22 cellular contexts compared by ENCODE assay signal in genomic region chr1:172777767-172778166, GRCh38.
DNase-seq lines count a peak whose midpoint lies in the region; ATAC-seq, FAIRE-seq and TF ChIP-seq lines count a peak whose summit lies in the region.
"Had no signal": no experiment of that assay in that cellular context is flagged by ENCODE, and none has a peak within 500 bp of the region (broad histone marks: within the 10 kb centered on the region; RNA-seq: fewer than 3 reads in every experiment).

No MANE protein-coding gene starts in this region.

- no peak overlapping the region for H2BK12ac ChIP-seq in H9 (ENCODE audit: insufficient read length, low read depth, low read length)

- no peak overlapping the region for H4K8ac ChIP-seq in H9 (replicated peaks; ENCODE audit: insufficient read length, low read depth, low read length)

- no peak overlapping the region for H2BK120ac ChIP-seq in H9 (ENCODE audit: low read depth, low read length, poor library complexity, severe bottlenecking)

- H3T11ph ChIP-seq in H9 (ENCODE audit: low read length): no peak overlapping the region

- H2AFZ ChIP-seq in H9 (ENCODE audit: low read length): no peak overlapping the region
- no peak overlapping the region for H2AFZ ChIP-seq in neural progenitor cell (replicated peaks)

- H2BK20ac ChIP-seq in H9 (ENCODE audit: low read depth, low read length, poor library complexity, severe bottlenecking): no peak overlapping the region

- H3K36me3 ChIP-seq in bronchial epithelial cell (ENCODE audit: control insufficient read depth, insufficient read depth, low read length) (no peaks in the 10 kb centered on the region), neural progenitor cell (no peaks in the 10 kb centered on the region)
- H3K36me3 ChIP-seq: BLaER1 treated with 17β-estradiol and CSF1 and Interleukin-3, amounts not matched to agents 10 nM and 100 nM had no signal

- H3K9me3 Mint-ChIP-seq in H9: peaks cover 0 to 1% of the 10 kb centered on the region in 2 experiments; a peak in 2 of 5 replicates
- H3K9me3 Mint-ChIP-seq in neural progenitor cell: peaks cover 1% of the 10 kb centered on the region
- H3K9me3 Mint-ChIP-seq: CD8-positive, alpha-beta memory T cell had no signal

- no peak overlapping the region for H4K91ac ChIP-seq in H9 (ENCODE audit: insufficient read length, low read depth, low read length)

- TF ChIP-seq CTCF in H9 (conservative IDR thresholded peaks at IDR 0.05) (no peak), bronchial epithelial cell (IDR thresholded peaks at IDR 0.05; ENCODE audit: insufficient read depth, low read length, severe bottlenecking) (no peak), neural progenitor cell (IDR thresholded peaks at IDR 0.05) (no peak), GM20000 (IDR thresholded peaks at IDR 0.05; ENCODE audit: extremely low read depth, missing control alignments) (no peak)

- H3K27me3 Mint-ChIP-seq in H9 (ENCODE audit: low read depth) (peaks cover 2% of the 10 kb centered on the region; the same call in 1 of the 2 replicates), neural progenitor cell (ENCODE audit: insufficient read depth, low read depth) (no peaks in the 10 kb centered on the region)
- H3K27me3 Mint-ChIP-seq: B cell; CD8-positive, alpha-beta memory T cell had no signal

- no peak overlapping the region for H3K14ac ChIP-seq in H9 (ENCODE audit: insufficient read depth, low read length)

- no peak overlapping the region for H4K5ac ChIP-seq in H9 (ENCODE audit: insufficient read length, low read depth, low read length)

- H3K79me1 ChIP-seq in H9 (ENCODE audit: insufficient read depth, low read depth, low read length, poor library complexity, severe bottlenecking): no peaks in the 10 kb centered on the region

- no peak for ATAC-seq in GM21526 (IDR thresholded peaks at IDR 0.05; ENCODE audit: low FRiP score, unreplicated experiment)
- ATAC-seq: GM12878 had no signal

- no peaks in the 10 kb centered on the region for H3F3A ChIP-seq in neural progenitor cell (ENCODE audit: low read depth)

- DNase-seq in H9 (peak; percentile 37), bronchial epithelial cell (ENCODE audit: low read depth) (no peak), iPS-NIHi11 (ENCODE audit: low spot score) (peak; percentile 35), neural progenitor cell (ENCODE audit: low spot score) (peak; percentile 7), GM20000 (ENCODE audit: low spot score) (no peak), CD1c-positive myeloid dendritic cell (ENCODE audit: extremely low spot score) (no peak)
- DNase-seq: CD4-positive, CD25-positive, alpha-beta regulatory T cell; CD8-positive, alpha-beta memory T cell; COR-L47; DMS 273 treated with DMSO at 0.1 percent for 48 hours; DMS53; DND-41; EL; KBM-7 had no signal

- no peak overlapping the region; a peak in 1 of 7 replicates for H3K27ac Mint-ChIP-seq in H9
- no peak overlapping the region for H3K27ac Mint-ChIP-seq in neural progenitor cell
- H3K27ac Mint-ChIP-seq: B cell; CD8-positive, alpha-beta memory T cell; IgD-negative memory B cell had no signal

- no peak overlapping the region for H2AK5ac ChIP-seq in H9 (ENCODE audit: insufficient read length, low read length)

- no peak overlapping the region for H3K9ac ChIP-seq in H9 (ENCODE audit: extremely low read depth, insufficient read length, low read length)
- no peak overlapping the region for H3K9ac ChIP-seq in neural progenitor cell
- H3K9ac ChIP-seq: BLaER1 treated with 17β-estradiol and CSF1 and Interleukin-3, amounts not matched to agents 10 nM and 100 nM had no signal

- H3K4me2 ChIP-seq in H9 (ENCODE audit: insufficient read depth, insufficient read length, low read length) (no peak overlapping the region), neural progenitor cell (no peak overlapping the region)
- H3K4me2 ChIP-seq: BLaER1 treated with 17β-estradiol and CSF1 and Interleukin-3, amounts not matched to agents 10 nM and 100 nM had no signal

- no peak overlapping the region for H2BK15ac ChIP-seq in H9 (ENCODE audit: low read depth, low read length)

- H3K23me2 ChIP-seq in H9 (ENCODE audit: insufficient read length, low read depth, low read length, poor library complexity, severe bottlenecking): no peaks in the 10 kb centered on the region

- H3K4me3 Mint-ChIP-seq in H9 (no peak overlapping the region), neural progenitor cell (no peak overlapping the region)
- H3K4me3 Mint-ChIP-seq: B cell; CD4-positive, CD25-positive, alpha-beta regulatory T cell; CD8-positive, alpha-beta memory T cell had no signal

- no peak overlapping the region for H3K4me3 ChIP-seq in bronchial epithelial cell (ENCODE audit: low read depth, low read length)
- no peak overlapping the region for H3K4me3 ChIP-seq in neural progenitor cell
- H3K4me3 ChIP-seq: BLaER1 treated with 17β-estradiol and CSF1 and Interleukin-3, amounts not matched to agents 10 nM and 100 nM; GM12878 had no signal

- H3K79me2 ChIP-seq in H9 (ENCODE audit: insufficient read depth, low read length): no peaks in the 10 kb centered on the region
- H3K79me2 ChIP-seq in neural progenitor cell (ENCODE audit: low read depth): no peaks in the 10 kb centered on the region

- H4K20me1 ChIP-seq in H9 (ENCODE audit: control insufficient read depth, insufficient read depth, insufficient read length) (no peaks in the 10 kb centered on the region), neural progenitor cell (ENCODE audit: low read depth) (no peaks in the 10 kb centered on the region)
- H4K20me1 ChIP-seq: BLaER1 treated with 17β-estradiol and CSF1 and Interleukin-3, amounts not matched to agents 10 nM and 100 nM had no signal

- H3K23ac ChIP-seq in H9 (ENCODE audit: insufficient read length, low read depth, low read length): no peak overlapping the region

- H3K18ac ChIP-seq in H9 (ENCODE audit: insufficient read length, low read depth, low read length): no peak overlapping the region

- H3K9me3 ChIP-seq in H9 (ENCODE audit: control insufficient read depth, low read depth, low read length) (no peaks in the 10 kb centered on the region), neural progenitor cell (ENCODE audit: low read depth) (no peaks in the 10 kb centered on the region)

- no peak overlapping the region for H3K56ac ChIP-seq in H9 (ENCODE audit: insufficient read length, low read depth, low read length)

- no peak overlapping the region for H3K4ac ChIP-seq in H9 (ENCODE audit: low read depth, low read length)

- H3K27ac ChIP-seq in H9 (ENCODE audit: insufficient read length, low read depth, low read length) (no peak overlapping the region), neural progenitor cell (no peak overlapping the region)
- H3K27ac ChIP-seq: BLaER1 treated with 17β-estradiol and CSF1 and Interleukin-3, amounts not matched to agents 10 nM and 100 nM had no signal

- H3K27me3 ChIP-seq in H9 (ENCODE audit: insufficient read depth, low read length) (no peaks in the 10 kb centered on the region), bronchial epithelial cell (ENCODE audit: control insufficient read depth, insufficient read depth, low read length) (no peaks in the 10 kb centered on the region), neural progenitor cell (no peaks in the 10 kb centered on the region)
- H3K27me3 ChIP-seq: BLaER1 treated with 17β-estradiol and CSF1 and Interleukin-3, amounts not matched to agents 10 nM and 100 nM had no signal

- WGBS in H9 (ENCODE audit: extremely low coverage, insufficient read length, low lambda C conversion rate): no CpG with 5 or more reads among the region's 3 CpGs

- H2BK5ac ChIP-seq in H9 (ENCODE audit: insufficient read length, low read length): no peak overlapping the region

- H3K36me3 Mint-ChIP-seq in H9 (ENCODE audit: insufficient read depth in 1 of 3, low read depth in 3 of 3): no peaks in the 10 kb centered on the region
- H3K36me3 Mint-ChIP-seq in neural progenitor cell: no peaks in the 10 kb centered on the region
- H3K36me3 Mint-ChIP-seq: CD4-positive, CD25-positive, alpha-beta regulatory T cell; CD8-positive, alpha-beta memory T cell had no signal

- peak; percentile 43 for FAIRE-seq in bronchial epithelial cell (lab: Jason Lieb, UNC)
- FAIRE-seq: GM12878, GM18507, H54, HTR-8/SVneo had no signal

- H3K4me1 ChIP-seq in H9 (ENCODE audit: insufficient read depth, low read length) (no peaks in the 10 kb centered on the region), neural progenitor cell (no peaks in the 10 kb centered on the region)

- H3K4me1 Mint-ChIP-seq in H9: peaks cover 2 to 4% of the 10 kb centered on the region in 2 experiments; a peak in 1 of 4 replicates
- no peaks in the 10 kb centered on the region for H3K4me1 Mint-ChIP-seq in neural progenitor cell

Comparison
In these comparisons a context has a peak if more than half of its experiments do, and no peak if none do; other contexts are left out.
1. DNase-seq: peak in H9 (single experiment), iPS-NIHi11 (single experiment) and neural progenitor cell (single experiment); none in bronchial epithelial cell (single experiment), GM20000 (single experiment) and CD1c-positive myeloid dendritic cell (single experiment).